ENCODE assay signal across 20 cellular contexts in the genomic region with DNA sequence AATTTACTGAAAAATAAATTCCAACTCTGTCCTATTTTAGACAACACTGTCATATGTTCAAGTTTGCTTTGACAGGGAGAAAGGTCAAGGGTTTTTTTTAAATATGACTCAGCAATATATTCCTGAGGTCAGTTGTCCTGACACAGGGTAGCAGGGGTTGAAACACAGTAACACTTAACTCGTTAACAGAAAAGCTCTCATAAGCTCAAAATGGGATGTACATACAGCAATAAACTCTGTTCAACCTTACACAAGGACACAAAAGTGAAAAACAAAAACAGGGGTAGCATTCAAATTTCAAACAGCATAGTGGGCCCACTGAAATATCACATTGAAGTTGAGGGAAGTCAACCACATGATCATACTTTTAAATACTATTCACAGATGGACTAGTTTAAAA.
"Had no signal": no experiment of that assay in that cellular context is flagged by ENCODE, and none has a peak within 500 bp of the region (broad histone marks: within the 10 kb centered on the region; RNA-seq: fewer than 3 reads in every experiment).

No MANE protein-coding gene starts in this region.

- H3K9me3 ChIP-seq: heart right ventricle, neutrophil, psoas muscle, testis, transverse colon had no signal

- DNase-seq: effector CD8-positive, alpha-beta T cell; heart right ventricle; hypothalamus; kidney glomerular epithelial cell; mammary epithelial cell; naive thymus-derived CD4-positive, alpha-beta T cell; nephron progenitor cell; psoas muscle; retina; stimulated activated CD4-positive, alpha-beta T cell treated with anti-CD3 and anti-CD28 coated beads, Interleukin-2, amount 100 ng/mL, for 24 hours; stimulated activated CD4-positive, alpha-beta T cell treated with anti-CD3 and anti-CD28 coated beads, Interleukin-4, amount 100 ng/mL, for 4 hours; stimulated activated naive B cell treated with anti-CD40 and anti-IgM and Interleukin-4, amounts not matched to agents 10 μg/mL and 1 μg/mL and 100 μg/mL, for 72 hours; stimulated activated naive CD8-positive, alpha-beta T cell treated with anti-CD3 and anti-CD28 coated beads, Interleukin-15, amount 100 ng/mL, for 72 hours; testis; transverse colon had no signal

- FAIRE-seq: frontal cortex, islet of Langerhans had no signal

- H3K27me3 ChIP-seq: heart right ventricle, neutrophil, testis, transverse colon had no signal

- H3K27ac ChIP-seq: coronary artery, neutrophil, psoas muscle, skin epidermis, testis, transverse colon had no signal

- H3K4me1 ChIP-seq: psoas muscle, testis, transverse colon had no signal

- H3K36me3 ChIP-seq: heart right ventricle, neutrophil, transverse colon had no signal

- H3K4me3 ChIP-seq: coronary artery, heart right ventricle, psoas muscle, skin epidermis, testis, transverse colon had no signal
